ENCODE assay signal across 1 cellular context in genomic region chr13:32587014-32587773, GRCh38.
TF ChIP-seq lines count a peak whose summit lies in the region.

No MANE protein-coding gene starts in this region.

TF ChIP-seq in GM23338, 12 proteins besides CTCF, POLR2A, EP300 and RAD21 (continued from another document):
- no peak for TF ChIP-seq REST (IDR thresholded peaks at IDR 0.05; ENCODE audit: unreplicated experiment)
- no peak for TF ChIP-seq ETS1 (IDR thresholded peaks at IDR 0.05)
- TF ChIP-seq JUNB (IDR thresholded peaks at IDR 0.05; ENCODE audit: unreplicated experiment) = no peak
- no peak for TF ChIP-seq STAT1 (IDR thresholded peaks at IDR 0.05; ENCODE audit: unreplicated experiment)
